In genomic region chr17:2090210-2090641, GRCh38 we compare ENCODE assay signal across 9 cellular contexts. TPM values are rescaled to one million over a fixed set of nuclear protein-coding genes. Genes with fewer than 3 reads are reported as not detected.
DNase-seq lines count a peak whose midpoint lies in the region; ATAC-seq, FAIRE-seq and TF ChIP-seq lines count a peak whose summit lies in the region.
"Had no signal": no experiment of that assay in that cellular context is flagged by ENCODE, and none has a peak within 500 bp of the region (broad histone marks: within the 10 kb centered on the region; RNA-seq: fewer than 3 reads in every experiment).

No MANE protein-coding gene starts in this region.

- FAIRE-seq in kidney (lab: Jason Lieb, UNC) = no peak

- H3K9me3 Mint-ChIP-seq in activated CD4-positive, alpha-beta T cell treated with anti-CD3 and anti-CD28 coated beads for 36 hours (ENCODE audit: low read depth) = no peaks in the 10 kb centered on the region
- no peaks in the 10 kb centered on the region for H3K9me3 Mint-ChIP-seq in activated CD4-positive, alpha-beta memory T cell treated with anti-CD3 and anti-CD28 coated beads, Interleukin-2, amount 10 ng/mL, durations not matched to agents 7 days and 5 days
- no peaks in the 10 kb centered on the region for H3K9me3 Mint-ChIP-seq in stimulated activated naive CD8-positive, alpha-beta T cell treated with anti-CD3 and anti-CD28 coated beads, Interleukin-15, amount 100 ng/mL, for 72 hours

- CTCF ChIA-PET in activated CD4-positive, alpha-beta T cell treated with anti-CD3 and anti-CD28 coated beads for 36 hours (lab: Charles Lee) = interaction anchor here (0.6 to 5.3 kb wide), 10 partner anchors 13 to 157 kb away, joined by 3 to 25 read pairs (median 4); partner anchors contain the start of gene HIC1
- CTCF ChIA-PET in activated CD4-positive, alpha-beta memory T cell treated with anti-CD3 and anti-CD28 coated beads, Interleukin-2, amount 10 ng/mL, durations not matched to agents 7 days and 5 days (lab: Charles Lee) = interaction anchor here (0.7 to 7.1 kb wide), 11 partner anchors 16 to 164 kb away, joined by 3 to 68 read pairs (median 5); partner anchors contain the start of gene HIC1
- CTCF ChIA-PET in HEK293T (lab: Yijun Ruan, JAX) = interaction anchor here (0.7 kb wide), 1 partner anchor 52 kb away, joined by 3 read pairs; no protein-coding TSS in a partner anchor

- peaks cover 62% of the 10 kb centered on the region for H3K4me1 Mint-ChIP-seq in activated CD4-positive, alpha-beta T cell treated with anti-CD3 and anti-CD28 coated beads for 36 hours
- peaks cover 71% of the 10 kb centered on the region for H3K4me1 Mint-ChIP-seq in activated CD4-positive, alpha-beta memory T cell treated with anti-CD3 and anti-CD28 coated beads, Interleukin-2, amount 10 ng/mL, durations not matched to agents 7 days and 5 days
- peaks cover 71% of the 10 kb centered on the region for H3K4me1 Mint-ChIP-seq in stimulated activated naive CD8-positive, alpha-beta T cell treated with anti-CD3 and anti-CD28 coated beads, Interleukin-15, amount 100 ng/mL, for 72 hours

- peaks cover 19% of the 10 kb centered on the region for H3K36me3 Mint-ChIP-seq in activated CD4-positive, alpha-beta T cell treated with anti-CD3 and anti-CD28 coated beads for 36 hours (ENCODE audit: low read depth)
- peaks cover 25% of the 10 kb centered on the region for H3K36me3 Mint-ChIP-seq in activated CD4-positive, alpha-beta memory T cell treated with anti-CD3 and anti-CD28 coated beads, Interleukin-2, amount 10 ng/mL, durations not matched to agents 7 days and 5 days (ENCODE audit: low read depth)

- H3K4me1 ChIP-seq in kidney (ENCODE audit: control insufficient read depth in 1 of 2, insufficient read depth in 1 of 2, low read depth in 1 of 2, low read length in 2 of 2) = peaks cover 13 to 53% of the 10 kb centered on the region in 2 donors

- DNase-seq in activated CD4-positive, alpha-beta T cell treated with anti-CD3 and anti-CD28 coated beads for 36 hours = peak; percentile 52
- no peak for DNase-seq in activated CD4-positive, alpha-beta T cell treated with anti-CD3 and anti-CD28 coated beads for 1 hour
- no peak for DNase-seq in activated CD4-positive, alpha-beta memory T cell treated with anti-CD3 and anti-CD28 coated beads, Interleukin-2, amount 10 ng/mL, durations not matched to agents 7 days and 5 days
- DNase-seq in kidney (peak; percentile 29), GDM1 (lab: John Stamatoyannopoulos, UW) (no peak), HEK293T (ENCODE audit: extremely low spot score) (no peak), islet precursor cell (no peak)
- DNase-seq in stimulated activated naive CD8-positive, alpha-beta T cell treated with anti-CD3 and anti-CD28 coated beads, Interleukin-15, amount 100 ng/mL, for 72 hours = no peak
- DNase-seq: NCI-H2171 treated with DMSO at 0.1 percent for 48 hours had no signal

- no peak for TF ChIP-seq CTCF in kidney (IDR thresholded peaks at IDR 0.05; ENCODE audit: borderline replicate concordance, extremely low read depth, insufficient read depth)

- H3K27me3 Mint-ChIP-seq in activated CD4-positive, alpha-beta T cell treated with anti-CD3 and anti-CD28 coated beads for 36 hours = no peaks in the 10 kb centered on the region
- no peaks in the 10 kb centered on the region for H3K27me3 Mint-ChIP-seq in activated CD4-positive, alpha-beta memory T cell treated with anti-CD3 and anti-CD28 coated beads, Interleukin-2, amount 10 ng/mL, durations not matched to agents 7 days and 5 days
- no peaks in the 10 kb centered on the region for H3K27me3 Mint-ChIP-seq in stimulated activated naive CD8-positive, alpha-beta T cell treated with anti-CD3 and anti-CD28 coated beads, Interleukin-15, amount 100 ng/mL, for 72 hours

- peaks cover 0 to 4% of the 10 kb centered on the region in 2 donors for H3K36me3 ChIP-seq in kidney (ENCODE audit: control insufficient read depth in 1 of 2, insufficient read depth in 2 of 2, low read length in 2 of 2)

- no peak overlapping the region for H3K4me3 ChIP-seq in kidney (ENCODE audit: low read length in 2 of 2)

- POLR2A ChIA-PET in activated CD4-positive, alpha-beta T cell treated with anti-CD3 and anti-CD28 coated beads for 36 hours (lab: Charles Lee) = interaction anchor here (1.1 kb wide), 1 partner anchor 9 kb away, joined by 4 read pairs; no protein-coding TSS in a partner anchor
- POLR2A ChIA-PET in activated CD4-positive, alpha-beta memory T cell treated with anti-CD3 and anti-CD28 coated beads, Interleukin-2, amount 10 ng/mL, durations not matched to agents 7 days and 5 days (lab: Charles Lee) = interaction anchor here (1.0 to 13.7 kb wide), 19 partner anchors 9 to 261 kb away, joined by 3 to 214 read pairs (median 9); partner anchors contain the start of genes HIC1, SGSM2, SMG6 and SMYD4
- POLR2A ChIA-PET in HEK293T (lab: Yijun Ruan, JAX) = no interaction called here

- no peak overlapping the region for H3K9ac ChIP-seq in kidney (ENCODE audit: low read length in 2 of 2)

- peak overlapping the region in 1 of 2 donors; percentile 89 for H3K27ac ChIP-seq in kidney (ENCODE audit: low read depth in 2 of 2, low read length in 2 of 2)

- H3K27ac Mint-ChIP-seq in activated CD4-positive, alpha-beta T cell treated with anti-CD3 and anti-CD28 coated beads for 36 hours = peak overlapping the region; percentile 48
- H3K27ac Mint-ChIP-seq in activated CD4-positive, alpha-beta memory T cell treated with anti-CD3 and anti-CD28 coated beads, Interleukin-2, amount 10 ng/mL, durations not matched to agents 7 days and 5 days = peak overlapping the region; percentile 78
- H3K27ac Mint-ChIP-seq in stimulated activated naive CD8-positive, alpha-beta T cell treated with anti-CD3 and anti-CD28 coated beads, Interleukin-15, amount 100 ng/mL, for 72 hours = peak overlapping the region in 1 of 2 donors; percentile 95

- intact Hi-C loops in activated CD4-positive, alpha-beta T cell treated with anti-CD3 and anti-CD28 coated beads for 36 hours (cut with DNase I, micrococcal nuclease) = no loop called here
- intact Hi-C loops in kidney (cut with DNase I) = no loop called here

- peak; percentile 5 for ATAC-seq in activated CD4-positive, alpha-beta T cell treated with anti-CD3 and anti-CD28 coated beads for 36 hours
- ATAC-seq in stimulated activated naive CD8-positive, alpha-beta T cell treated with anti-CD3 and anti-CD28 coated beads, Interleukin-15, amount 100 ng/mL, for 72 hours = no peak

- peak overlapping the region; percentile 74 for H3K4me3 Mint-ChIP-seq in activated CD4-positive, alpha-beta T cell treated with anti-CD3 and anti-CD28 coated beads for 36 hours
- H3K4me3 Mint-ChIP-seq in activated CD4-positive, alpha-beta memory T cell treated with anti-CD3 and anti-CD28 coated beads, Interleukin-2, amount 10 ng/mL, durations not matched to agents 7 days and 5 days = peak overlapping the region; percentile 80
- peak overlapping the region; percentile 95 to 96 for H3K4me3 Mint-ChIP-seq in stimulated activated naive CD8-positive, alpha-beta T cell treated with anti-CD3 and anti-CD28 coated beads, Interleukin-15, amount 100 ng/mL, for 72 hours

- H3K9me3 ChIP-seq in kidney (ENCODE audit: control insufficient read depth in 1 of 2, low read length in 2 of 2) = no peaks in the 10 kb centered on the region

TF ChIP-seq in HEK293T, 16 proteins besides CTCF, POLR2A, EP300 and RAD21:
- no peak for TF ChIP-seq CTBP1 (IDR thresholded peaks at IDR 0.05; ENCODE audit: borderline replicate concordance)
- no peak for TF ChIP-seq LEF1 (IDR thresholded peaks at IDR 0.05; ENCODE audit: borderline replicate concordance)
- TF ChIP-seq ZNF384 (IDR thresholded peaks at IDR 0.05) = no peak
- TF ChIP-seq TARDBP (IDR thresholded peaks at IDR 0.05) = no peak
- TF ChIP-seq SUZ12 (IDR thresholded peaks at IDR 0.05) = no peak
- no peak for TF ChIP-seq FOXK2 (IDR thresholded peaks at IDR 0.05)
- no peak for TF ChIP-seq BHLHE40 (IDR thresholded peaks at IDR 0.05; ENCODE audit: borderline replicate concordance)
- TF ChIP-seq NFRKB (IDR thresholded peaks at IDR 0.05) = no peak
- TF ChIP-seq ARNT (IDR thresholded peaks at IDR 0.05) = no peak
- TF ChIP-seq, protein P1, sequence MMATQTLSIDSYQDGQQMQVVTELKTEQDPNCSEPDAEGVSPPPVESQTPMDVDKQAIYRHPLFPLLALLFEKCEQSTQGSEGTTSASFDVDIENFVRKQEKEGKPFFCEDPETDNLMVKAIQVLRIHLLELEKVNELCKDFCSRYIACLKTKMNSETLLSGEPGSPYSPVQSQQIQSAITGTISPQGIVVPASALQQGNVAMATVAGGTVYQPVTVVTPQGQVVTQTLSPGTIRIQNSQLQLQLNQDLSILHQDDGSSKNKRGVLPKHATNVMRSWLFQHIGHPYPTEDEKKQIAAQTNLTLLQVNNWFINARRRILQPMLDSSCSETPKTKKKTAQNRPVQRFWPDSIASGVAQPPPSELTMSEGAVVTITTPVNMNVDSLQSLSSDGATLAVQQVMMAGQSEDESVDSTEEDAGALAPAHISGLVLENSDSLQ (IDR thresholded peaks at IDR 0.05) = no peak
- TF ChIP-seq FOXM1 (IDR thresholded peaks at IDR 0.05; ENCODE audit: borderline replicate concordance) = no peak
- no peak for TF ChIP-seq L3MBTL2 (conservative IDR thresholded peaks at IDR 0.05)
- no peak for TF ChIP-seq HDGF (IDR thresholded peaks at IDR 0.05; ENCODE audit: borderline replicate concordance)
- no peak for TF ChIP-seq FOXA1 (IDR thresholded peaks at IDR 0.05)
- no peak for TF ChIP-seq SP1 (IDR thresholded peaks at IDR 0.05)
- TF ChIP-seq ELF4 (IDR thresholded peaks at IDR 0.05) = no peak

RNA-seq across cellular contexts. Expression of gene HIC1, which starts 35.3 kb away (rescaled TPM):
- 10 to 100 TPM; 13.6 to 16.5 TPM for total RNA-seq in activated CD4-positive, alpha-beta T cell treated with anti-CD3 and anti-CD28 coated beads for 36 hours
- total RNA-seq in activated CD4-positive, alpha-beta memory T cell treated with anti-CD3 and anti-CD28 coated beads, Interleukin-2, amount 10 ng/mL, durations not matched to agents 7 days and 5 days = 10 to 100 TPM; 38.3 to 39.8 TPM
- total RNA-seq in kidney = 13.0 TPM
- polyA plus RNA-seq in kidney (ENCODE audit: insufficient read depth, low read depth, low replicate concordance) = 2.7 TPM

RNA-seq across cellular contexts. Expression of gene OVCA2, which starts 48.4 kb away (rescaled TPM):
- 10 to 100 TPM; 31.4 to 38.6 TPM for total RNA-seq in activated CD4-positive, alpha-beta T cell treated with anti-CD3 and anti-CD28 coated beads for 36 hours
- 10 to 100 TPM; 43.2 to 45.4 TPM for total RNA-seq in activated CD4-positive, alpha-beta memory T cell treated with anti-CD3 and anti-CD28 coated beads, Interleukin-2, amount 10 ng/mL, durations not matched to agents 7 days and 5 days
- 22.9 TPM for total RNA-seq in kidney
- polyA plus RNA-seq in kidney (ENCODE audit: insufficient read depth, low read depth, low replicate concordance) = 63.6 TPM

Comparison
In these comparisons a context has a peak if more than half of its experiments do, and no peak if none do; other contexts are left out.
1. DNase-seq: peak in activated CD4-positive, alpha-beta T cell treated with anti-CD3 and anti-CD28 coated beads for 36 hours (single experiment) and kidney (single experiment); none in activated CD4-positive, alpha-beta T cell treated with anti-CD3 and anti-CD28 coated beads for 1 hour (single experiment), activated CD4-positive, alpha-beta memory T cell treated with anti-CD3 and anti-CD28 coated beads, Interleukin-2, amount 10 ng/mL, durations not matched to agents 7 days and 5 days (single experiment), stimulated activated naive CD8-positive, alpha-beta T cell treated with anti-CD3 and anti-CD28 coated beads, Interleukin-15, amount 100 ng/mL, for 72 hours (0 of 2), GDM1 (single experiment), HEK293T (single experiment) and islet precursor cell (single experiment).
2. Peak in every context shown above with its lines, with median percentiles within 50 percentile points of each other: H3K4me3 Mint-ChIP-seq.